Comparison of ENCODE assay signal across 18 cellular contexts in the genomic region with DNA sequence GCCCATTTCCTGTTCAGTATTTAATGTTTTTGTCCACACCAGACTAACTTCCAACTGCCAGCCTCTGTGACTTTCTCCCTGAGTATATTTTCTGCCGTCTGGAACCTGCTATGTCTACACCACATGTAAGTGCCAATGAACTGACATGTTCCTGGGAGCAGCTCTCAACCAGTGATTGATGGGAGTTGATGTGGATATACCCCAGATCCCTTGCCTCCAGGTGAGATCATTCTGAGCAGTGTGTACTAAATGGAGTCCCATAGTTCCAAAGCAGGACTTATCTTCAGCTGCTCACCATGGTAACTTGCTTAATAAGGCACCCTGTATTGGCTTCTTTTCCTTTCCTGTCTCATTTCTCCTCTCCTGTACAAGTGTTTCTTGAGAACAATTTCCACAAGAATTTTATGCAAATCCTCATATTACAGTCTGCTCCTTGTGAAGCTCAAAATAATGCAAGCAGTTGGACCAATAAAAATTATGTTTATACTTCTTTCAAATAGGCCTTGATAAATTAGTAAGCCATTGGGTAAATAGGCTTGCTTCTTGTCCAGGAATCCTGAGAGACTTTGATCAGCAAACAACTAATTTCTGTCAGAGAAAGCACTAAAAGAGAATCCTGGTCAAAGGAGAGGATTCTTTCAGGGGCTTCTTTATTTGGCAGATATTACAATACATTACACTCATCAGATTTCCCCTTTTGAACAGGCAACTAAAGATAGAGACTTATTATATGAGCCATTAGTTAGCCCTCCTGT.
"Had no signal": no experiment of that assay in that cellular context is flagged by ENCODE, and none has a peak within 500 bp of the region (broad histone marks: within the 10 kb centered on the region; RNA-seq: fewer than 3 reads in every experiment).

No MANE protein-coding gene starts in this region.

- H3K36me3 ChIP-seq: adrenal gland, ascending aorta, brain microvascular endothelial cell, esophagus muscularis mucosa, gastrocnemius medialis, tibial artery had no signal

- DNase-seq: activated T-cell treated with anti-CD3 and anti-CD28 coated beads, Interleukin-2, amount 50 U/mL, for 1 hour; adrenal gland; brain microvascular endothelial cell; central memory CD4-positive, alpha-beta T cell; gastrocnemius medialis; hypothalamus; occipital lobe; small intestine; stimulated activated CD4-positive, alpha-beta T cell treated with anti-CD3 and anti-CD28 coated beads, Interleukin-2, amount 100 ng/mL, for 24 hours; stimulated activated naive CD8-positive, alpha-beta T cell treated with anti-CD3 and anti-CD28 coated beads, Interleukin-15, amount 100 ng/mL, for 72 hours; T-helper 9 cell; tibial artery had no signal

- H3K9me3 ChIP-seq: adrenal gland, ascending aorta, gastrocnemius medialis had no signal

- H3K27me3 ChIP-seq: adrenal gland, ascending aorta, brain microvascular endothelial cell, esophagus muscularis mucosa, gastrocnemius medialis, tibial artery had no signal

- ATAC-seq: activated T-helper 17 cell treated with anti-CD3 and anti-CD28 coated beads, Interleukin-2, amount 50 U/mL, for 72 hours; gastrocnemius medialis; sciatic nerve; stimulated activated effector memory CD8-positive, alpha-beta T cell treated with anti-CD3 and anti-CD28 coated beads, Interleukin-12 subunit alpha, Interleukin-12 subunit beta, amount 100 ng/mL, for 72 hours; stimulated activated naive CD8-positive, alpha-beta T cell treated with anti-CD3 and anti-CD28 coated beads, Interleukin-15, amount 100 ng/mL, for 72 hours; WTC11 had no signal

- H3K4me1 ChIP-seq: adrenal gland, ascending aorta, esophagus muscularis mucosa, gastrocnemius medialis, tibial artery had no signal

- FAIRE-seq: small intestine had no signal

- H3K27ac ChIP-seq: adrenal gland, ascending aorta, brain microvascular endothelial cell, esophagus muscularis mucosa, gastrocnemius medialis, tibial artery had no signal

- H3K4me3 ChIP-seq: adrenal gland, ascending aorta, esophagus muscularis mucosa, gastrocnemius medialis, tibial artery had no signal
